In genomic region chr10:106278385-106278784, GRCh38 we compare ENCODE assay signal across 26 cellular contexts.
DNase-seq lines count a peak whose midpoint lies in the region; ATAC-seq and TF ChIP-seq lines count a peak whose summit lies in the region.
"Had no signal": no experiment of that assay in that cellular context is flagged by ENCODE, and none has a peak within 500 bp of the region (broad histone marks: within the 10 kb centered on the region; RNA-seq: fewer than 3 reads in every experiment).

No MANE protein-coding gene starts in this region.

- H3K27ac Mint-ChIP-seq in GM23338 (no peak overlapping the region), neural crest cell (ENCODE audit: unreplicated experiment) (no peak overlapping the region)
- H3K27ac Mint-ChIP-seq: activated CD8-positive, alpha-beta T cell treated with anti-CD3 and anti-CD28 coated beads for 36 hours; IgD-negative memory B cell; mesothelial cell of epicardium; natural killer cell had no signal

- H3K4me1 ChIP-seq in GM23338 (ENCODE audit: insufficient read depth) (no peaks in the 10 kb centered on the region), prostate gland (replicated peaks) (no peaks in the 10 kb centered on the region), tibial artery (no peaks in the 10 kb centered on the region)
- H3K4me1 ChIP-seq: thyroid gland had no signal

- TF ChIP-seq CTCF in GM23338 (conservative IDR thresholded peaks at IDR 0.05; ENCODE audit: low read depth in 2 of 2) (peak; percentile 34 to 44), choroid plexus epithelial cell (conservative IDR thresholded peaks at IDR 0.05; ENCODE audit: low read depth, low read length) (peak; percentile 30), neural crest cell (conservative IDR thresholded peaks at IDR 0.05) (peak; percentile 35), prostate gland (IDR thresholded peaks at IDR 0.05) (no peak), tibial artery (IDR thresholded peaks at IDR 0.05) (no peak)

- no peak overlapping the region for H2AFZ ChIP-seq in GM23338

- H3K27me3 ChIP-seq in GM23338 (ENCODE audit: insufficient read depth) (no peaks in the 10 kb centered on the region), prostate gland (replicated peaks; ENCODE audit: insufficient read depth) (no peaks in the 10 kb centered on the region), tibial artery (no peaks in the 10 kb centered on the region)
- H3K27me3 ChIP-seq: thyroid gland had no signal

- 41% methylated on average over 1 of the region's 1 CpG for WGBS in prostate gland

- H3K27me3 Mint-ChIP-seq in GM23338 (ENCODE audit: insufficient read depth, low read depth, poor library complexity) (no peaks in the 10 kb centered on the region), neural crest cell (ENCODE audit: low read depth) (no peaks in the 10 kb centered on the region)
- H3K27me3 Mint-ChIP-seq: activated CD8-positive, alpha-beta T cell treated with anti-CD3 and anti-CD28 coated beads for 36 hours; IgD-negative memory B cell had no signal

- H3K9me3 Mint-ChIP-seq in GM23338 = no peaks in the 10 kb centered on the region
- H3K9me3 Mint-ChIP-seq in neural crest cell = peaks cover 3% of the 10 kb centered on the region
- H3K9me3 Mint-ChIP-seq: mesothelial cell of epicardium had no signal

- peak; percentile 72 for ATAC-seq in GM23338
- ATAC-seq: activated CD8-positive, alpha-beta T cell treated with anti-CD3 and anti-CD28 coated beads for 36 hours; left colon; natural killer cell had no signal

- H3K9me3 ChIP-seq in prostate gland (no peaks in the 10 kb centered on the region), tibial artery (no peaks in the 10 kb centered on the region)
- H3K9me3 ChIP-seq: thyroid gland had no signal

- H3K4me3 Mint-ChIP-seq in GM23338 = no peak overlapping the region
- H3K4me3 Mint-ChIP-seq in neural crest cell = no peak overlapping the region
- H3K4me3 Mint-ChIP-seq: activated CD8-positive, alpha-beta T cell treated with anti-CD3 and anti-CD28 coated beads for 36 hours; IgD-negative memory B cell; mesothelial cell of epicardium; natural killer cell had no signal

- intact Hi-C loops in prostate gland (cut with DNase I) (no loop called here), tibial artery (cut with DNase I; ENCODE audit: low total_unique reads) (no loop called here)

- H3K36me3 ChIP-seq in GM23338 (ENCODE audit: insufficient read depth) (no peaks in the 10 kb centered on the region), prostate gland (no peaks in the 10 kb centered on the region), tibial artery (no peaks in the 10 kb centered on the region)
- H3K36me3 ChIP-seq: thyroid gland had no signal

- no peaks in the 10 kb centered on the region for H3F3A ChIP-seq in GM23338 (replicated peaks; ENCODE audit: low read depth)

- H3K4me1 Mint-ChIP-seq in GM23338 (no peaks in the 10 kb centered on the region), neural crest cell (peaks cover 11% of the 10 kb centered on the region)
- H3K4me1 Mint-ChIP-seq: IgD-negative memory B cell, mesothelial cell of epicardium, natural killer cell had no signal

- H3K79me2 ChIP-seq in GM23338 (replicated peaks; ENCODE audit: insufficient read depth) = no peaks in the 10 kb centered on the region

- DNase-seq in DMS53 (lab: John Stamatoyannopoulos, UW) (peak; percentile 2), DMS53 treated with DMSO at 0.1 percent for 48 hours (lab: John Stamatoyannopoulos, UW; ENCODE audit: unreplicated experiment) (no peak), GM23338 (ENCODE audit: low spot score) (peak; percentile 34), choroid plexus epithelial cell (ENCODE audit: low read depth) (peak; percentile 38), neural crest cell (ENCODE audit: low read depth, low spot score) (no peak), dedifferentiated amniotic fluid mesenchymal stem cell (ENCODE audit: extremely low spot score) (no peak), prostate gland (ENCODE audit: low spot score) (no peak), tibial artery (no peak)
- DNase-seq: activated CD8-positive, alpha-beta T cell treated with anti-CD3 and anti-CD28 coated beads for 36 hours; activated gamma-delta T cell treated with Interleukin-2 at 50 U/mL for 16 hours; amniotic stem cell; C1 segment of cervical spinal cord; Calu3; central memory CD4-positive, alpha-beta T cell; left colon; MM.1S; natural killer cell; NCI-H1694 treated with DMSO at 0.1 percent for 48 hours; NCI-H345; small intestine; stimulated activated naive CD4-positive, alpha-beta T cell treated with Interleukin-2 at 50 U/mL for 16 hours; T-helper 9 cell; thyroid gland had no signal

- H3K4me2 ChIP-seq in GM23338 = no peak overlapping the region

- H3K27ac ChIP-seq in GM23338 (ENCODE audit: low read depth) (no peak overlapping the region), prostate gland (no peak overlapping the region), tibial artery (no peak overlapping the region)
- H3K27ac ChIP-seq: 22Rv1, thyroid gland had no signal

- H4K20me1 ChIP-seq in GM23338 (replicated peaks; ENCODE audit: insufficient read depth) = no peaks in the 10 kb centered on the region

- H3K36me3 Mint-ChIP-seq in GM23338 (ENCODE audit: low read depth) = no peaks in the 10 kb centered on the region
- H3K36me3 Mint-ChIP-seq in neural crest cell (ENCODE audit: low read depth) = peaks cover 5% of the 10 kb centered on the region
- H3K36me3 Mint-ChIP-seq: mesothelial cell of epicardium, natural killer cell had no signal

- H3K4me3 ChIP-seq in GM23338 (no peak overlapping the region), choroid plexus epithelial cell (ENCODE audit: low read depth, low read length) (no peak overlapping the region), prostate gland (no peak overlapping the region), tibial artery (no peak overlapping the region)
- H3K4me3 ChIP-seq: thyroid gland had no signal

- 0 out of 2 replicates have a peak, but pooled peaks cover 4% of the 10 kb centered on the region for H3K9me2 ChIP-seq in GM23338 (ENCODE audit: insufficient read depth)

- TF ChIP-seq POLR2A in prostate gland (IDR thresholded peaks at IDR 0.05) = no peak

TF ChIP-seq in GM23338, 12 proteins besides CTCF, POLR2A, EP300 and RAD21:
- TF ChIP-seq, protein P1, sequence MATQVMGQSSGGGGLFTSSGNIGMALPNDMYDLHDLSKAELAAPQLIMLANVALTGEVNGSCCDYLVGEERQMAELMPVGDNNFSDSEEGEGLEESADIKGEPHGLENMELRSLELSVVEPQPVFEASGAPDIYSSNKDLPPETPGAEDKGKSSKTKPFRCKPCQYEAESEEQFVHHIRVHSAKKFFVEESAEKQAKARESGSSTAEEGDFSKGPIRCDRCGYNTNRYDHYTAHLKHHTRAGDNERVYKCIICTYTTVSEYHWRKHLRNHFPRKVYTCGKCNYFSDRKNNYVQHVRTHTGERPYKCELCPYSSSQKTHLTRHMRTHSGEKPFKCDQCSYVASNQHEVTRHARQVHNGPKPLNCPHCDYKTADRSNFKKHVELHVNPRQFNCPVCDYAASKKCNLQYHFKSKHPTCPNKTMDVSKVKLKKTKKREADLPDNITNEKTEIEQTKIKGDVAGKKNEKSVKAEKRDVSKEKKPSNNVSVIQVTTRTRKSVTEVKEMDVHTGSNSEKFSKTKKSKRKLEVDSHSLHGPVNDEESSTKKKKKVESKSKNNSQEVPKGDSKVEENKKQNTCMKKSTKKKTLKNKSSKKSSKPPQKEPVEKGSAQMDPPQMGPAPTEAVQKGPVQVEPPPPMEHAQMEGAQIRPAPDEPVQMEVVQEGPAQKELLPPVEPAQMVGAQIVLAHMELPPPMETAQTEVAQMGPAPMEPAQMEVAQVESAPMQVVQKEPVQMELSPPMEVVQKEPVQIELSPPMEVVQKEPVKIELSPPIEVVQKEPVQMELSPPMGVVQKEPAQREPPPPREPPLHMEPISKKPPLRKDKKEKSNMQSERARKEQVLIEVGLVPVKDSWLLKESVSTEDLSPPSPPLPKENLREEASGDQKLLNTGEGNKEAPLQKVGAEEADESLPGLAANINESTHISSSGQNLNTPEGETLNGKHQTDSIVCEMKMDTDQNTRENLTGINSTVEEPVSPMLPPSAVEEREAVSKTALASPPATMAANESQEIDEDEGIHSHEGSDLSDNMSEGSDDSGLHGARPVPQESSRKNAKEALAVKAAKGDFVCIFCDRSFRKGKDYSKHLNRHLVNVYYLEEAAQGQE (IDR thresholded peaks at IDR 0.05; ENCODE audit: unreplicated experiment) = no peak
- no peak for TF ChIP-seq ZNF331 (CRISPR knock-in tag; IDR thresholded peaks at IDR 0.05; ENCODE audit: low read depth)
- TF ChIP-seq JUNB (IDR thresholded peaks at IDR 0.05; ENCODE audit: unreplicated experiment) = no peak
- no peak for TF ChIP-seq STAT1 (IDR thresholded peaks at IDR 0.05; ENCODE audit: unreplicated experiment)
- TF ChIP-seq CREB1 (CRISPR knock-in tag; IDR thresholded peaks at IDR 0.05; ENCODE audit: low read depth) = no peak
- TF ChIP-seq EZH2phosphoT487 (IDR thresholded peaks at IDR 0.05; ENCODE audit: unreplicated experiment) = no peak
- no peak for TF ChIP-seq ETS1 (IDR thresholded peaks at IDR 0.05)
- TF ChIP-seq ZNF114 (CRISPR knock-in tag; IDR thresholded peaks at IDR 0.05) = no peak

Comparison
In these comparisons a context has a peak if more than half of its experiments do, and no peak if none do; other contexts are left out.
1. DNase-seq: peak in DMS53 (single experiment), GM23338 (single experiment) and choroid plexus epithelial cell (single experiment); none in DMS53 treated with DMSO at 0.1 percent for 48 hours (single experiment), neural crest cell (single experiment), dedifferentiated amniotic fluid mesenchymal stem cell (single experiment), prostate gland (single experiment) and tibial artery (0 of 2).
2. CTCF ChIP-seq: peak in GM23338 (2 of 2), choroid plexus epithelial cell (single experiment) and neural crest cell (single experiment); none in prostate gland (0 of 4) and tibial artery (0 of 2).